In the genomic region with DNA sequence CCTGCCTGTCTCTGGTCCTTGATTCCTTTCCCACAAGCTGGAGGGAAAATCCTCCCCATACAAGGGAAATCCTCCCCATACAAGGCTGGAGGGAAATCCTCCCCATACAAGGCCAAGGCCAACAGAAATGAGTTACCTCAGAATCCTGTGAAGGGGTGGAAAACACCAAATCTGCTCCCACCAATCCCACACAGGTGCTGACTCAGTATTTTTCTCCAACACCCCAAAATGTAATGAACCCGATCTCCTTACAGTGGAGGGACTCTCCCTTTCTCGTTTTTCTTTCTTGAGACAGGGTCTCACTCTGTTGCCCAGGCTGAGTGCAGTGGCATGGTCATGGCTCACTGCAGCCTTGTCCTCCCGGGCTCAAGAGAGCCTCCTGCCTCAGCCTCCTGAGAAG, we compare ENCODE assay signal across 32 cellular contexts. TPM values are rescaled to one million over a fixed set of nuclear protein-coding genes. Genes with fewer than 3 reads are reported as not detected.
A peak's percentile ranks its signal among the peaks of the same experiment; 100 is the strongest.
DNase-seq lines count a peak whose midpoint lies in the region; ATAC-seq, FAIRE-seq and TF ChIP-seq lines count a peak whose summit lies in the region.
"Had no signal": no experiment of that assay in that cellular context is flagged by ENCODE, and none has a peak within 500 bp of the region (broad histone marks: within the 10 kb centered on the region; RNA-seq: fewer than 3 reads in every experiment).

No MANE protein-coding gene starts in this region.

- no peak for TF ChIP-seq RAD21 in HepG2 (CRISPR knock-in tag; IDR thresholded peaks at IDR 0.05)

- FAIRE-seq in HepG2 (lab: Jason Lieb, UNC), result no peak
- FAIRE-seq: bronchial epithelial cell, keratinocyte, small intestine had no signal

- ATAC-seq in HepG2 (no peak), right lobe of liver (no peak), GM18517 (IDR thresholded peaks at IDR 0.05; ENCODE audit: unreplicated experiment) (no peak)
- no peak for ATAC-seq in stimulated activated naive B cell treated with anti-CD40 and anti-IgM and Interleukin-4, amounts not matched to agents 10 μg/mL and 1 μg/mL and 100 μg/mL, for 72 hours (replicated peaks)

- 96% methylated on average over 3 of the region's 3 CpGs for WGBS in HepG2 (ENCODE audit: low lambda C conversion rate)
- 93% methylated on average over 3 of the region's 3 CpGs for WGBS in right lobe of liver (ENCODE audit: insufficient coverage, low coverage, low lambda C conversion rate, missing lambda C conversion rate)

- DNase-seq in HepG2 (ENCODE audit: low spot score), result no peak
- no peak for DNase-seq in right lobe of liver
- no peak for DNase-seq in stimulated activated naive B cell treated with anti-CD40 and anti-IgM and Interleukin-4, amounts not matched to agents 10 μg/mL and 1 μg/mL and 100 μg/mL, for 72 hours
- DNase-seq in KG1 (lab: John Stamatoyannopoulos, UW), result no peak
- no peak for DNase-seq in cortex of kidney (lab: John Stamatoyannopoulos, UW)
- DNase-seq: activated CD4-positive, alpha-beta T cell treated with anti-CD3 and anti-CD28 coated beads, Interleukin-2, amount 50 U/mL, for 1 hour; activated CD8-positive, alpha-beta memory T cell treated with anti-CD3 and anti-CD28 coated beads, Interleukin-2, amount 50 U/mL, for 48 hours; activated gamma-delta T cell; Caco-2; effector CD4-positive, alpha-beta T cell; GDM1; glutamatergic neuron; H9; NCI-H1048; NCI-H1694; NCI-H2171; NCI-H524 treated with DMSO at 0.1 percent for 48 hours; ovary; PC-9; retina; SHP77 treated with DMSO at 0.1 percent for 48 hours; small intestine; T-helper 9 cell had no signal

- no peak overlapping the region for H2AFZ ChIP-seq in HepG2 (ENCODE audit: low read length)
- H2AFZ ChIP-seq: PC-9 had no signal

- POLR2A ChIA-PET in HepG2 (lab: Yijun Ruan, JAX), result interaction anchor here (1.9 to 7.1 kb wide), 2 partner anchors 11 to 19 kb away, joined by 8 to 294 read pairs; no protein-coding TSS in a partner anchor

- no peak overlapping the region for H3K4me2 ChIP-seq in HepG2 (ENCODE audit: low read depth, low read length)
- H3K4me2 ChIP-seq: BLaER1, PC-9 had no signal

- no peak for TF ChIP-seq EP300 in HepG2 (IDR thresholded peaks at IDR 0.05; ENCODE audit: low read depth in 2 of 2, low read length in 2 of 2)
- TF ChIP-seq EP300 in HepG2 (CRISPR knock-in tag; IDR thresholded peaks at IDR 0.05; ENCODE audit: borderline replicate concordance), result no peak

- intact Hi-C loops in HepG2 (cut with micrococcal nuclease; ENCODE audit: unreplicated experiment), result no loop called here
- intact Hi-C loops in right lobe of liver (cut with DNase I), result no loop called here

- no peak overlapping the region for H3K9ac ChIP-seq in HepG2 (ENCODE audit: insufficient read depth, low read depth, low read length)
- H3K9ac ChIP-seq: BLaER1 had no signal

- no peak overlapping the region for H3K27ac ChIP-seq in HepG2 (ENCODE audit: extremely low read length, insufficient read depth, low read length)
- peak overlapping the region in 1 of 3 donors; percentile 53 for H3K27ac ChIP-seq in right lobe of liver
- H3K27ac ChIP-seq: BLaER1, epithelial cell of prostate, ovary, PC-9, suprapubic skin had no signal

- CTCF ChIA-PET in HepG2 (lab: Yijun Ruan, JAX; ENCODE audit: low intra/inter-chr PET ratio, low total read pairs), result no interaction called here

- H3K9me3 ChIP-seq in HepG2 (ENCODE audit: low read length) (no peaks in the 10 kb centered on the region), right lobe of liver (no peaks in the 10 kb centered on the region)
- H3K9me3 ChIP-seq: Caco-2, ovary, suprapubic skin had no signal

- TF ChIP-seq POLR2A in HepG2 (IDR thresholded peaks at IDR 0.05; ENCODE audit: insufficient read depth in 1 of 2, low read depth in 2 of 2, low read length in 2 of 2) (peak in 1 of 2 experiments; percentile 15; a peak in 1 of 4 replicates), right lobe of liver (IDR thresholded peaks at IDR 0.05) (no peak)

- in situ Hi-C loops in HepG2 (cut with HindIII; ENCODE audit: extremely low pct_ligation_motif_present, low pct_unique_long_range_greater_than_20kb), result loop anchor here (25.0 kb wide), 1 partner anchor 309 kb away; the partner anchor contains the start of gene ACTR5

- H3K36me3 Mint-ChIP-seq in IgD-negative memory B cell, result peaks cover 2% of the 10 kb centered on the region
- peaks cover 17% of the 10 kb centered on the region for H3K36me3 Mint-ChIP-seq in activated naive CD8-positive, alpha-beta T cell
- peaks cover 56 to 78% of the 10 kb centered on the region in 2 donors for H3K36me3 Mint-ChIP-seq in stimulated activated naive B cell treated with anti-CD40 and anti-IgM and Interleukin-4, amounts not matched to agents 10 μg/mL and 1 μg/mL and 100 μg/mL, for 72 hours

- H3K27ac Mint-ChIP-seq in IgD-negative memory B cell, result peak overlapping the region in 2 of 3 donors; percentile 26 to 71
- peak overlapping the region; percentile 64 for H3K27ac Mint-ChIP-seq in activated naive CD8-positive, alpha-beta T cell
- peak overlapping the region; percentile 84 for H3K27ac Mint-ChIP-seq in stimulated activated naive B cell treated with anti-CD40 and anti-IgM and Interleukin-4, amounts not matched to agents 10 μg/mL and 1 μg/mL and 100 μg/mL, for 72 hours

- H3K4me1 ChIP-seq in HepG2 (ENCODE audit: insufficient read depth, low read length) (peaks cover 46% of the 10 kb centered on the region), right lobe of liver (peaks cover 0 to 28% (median 13%) of the 10 kb centered on the region in 4 donors)

- peak overlapping the region in 1 of 4 donors; percentile 37 for H3K4me3 Mint-ChIP-seq in IgD-negative memory B cell
- peak overlapping the region; percentile 30 for H3K4me3 Mint-ChIP-seq in activated naive CD8-positive, alpha-beta T cell
- H3K4me3 Mint-ChIP-seq in stimulated activated naive B cell treated with anti-CD40 and anti-IgM and Interleukin-4, amounts not matched to agents 10 μg/mL and 1 μg/mL and 100 μg/mL, for 72 hours, result no peak overlapping the region
- H3K4me3 Mint-ChIP-seq: nephron had no signal

- peaks cover 83% of the 10 kb centered on the region for H4K20me1 ChIP-seq in HepG2 (ENCODE audit: insufficient read depth, low read length)

- no peak for TF ChIP-seq CTCF in HepG2 (CRISPR knock-in tag; IDR thresholded peaks at IDR 0.05)
- no peak for TF ChIP-seq CTCF in right lobe of liver (IDR thresholded peaks at IDR 0.05)

- no peaks in the 10 kb centered on the region for H3K27me3 Mint-ChIP-seq in IgD-negative memory B cell
- no peaks in the 10 kb centered on the region for H3K27me3 Mint-ChIP-seq in activated naive CD8-positive, alpha-beta T cell
- H3K27me3 Mint-ChIP-seq in stimulated activated naive B cell treated with anti-CD40 and anti-IgM and Interleukin-4, amounts not matched to agents 10 μg/mL and 1 μg/mL and 100 μg/mL, for 72 hours, result no peaks in the 10 kb centered on the region

- H3K36me3 ChIP-seq in HepG2 (replicated peaks in 1 of 2; ENCODE audit: control insufficient read depth in 1 of 2, insufficient read depth in 2 of 2, low read length in 2 of 2), result peaks cover 82 to 96% of the 10 kb centered on the region in 2 experiments
- H3K36me3 ChIP-seq in right lobe of liver, result peaks cover 13 to 93% (median 39%) of the 10 kb centered on the region in 4 donors
- H3K36me3 ChIP-seq: ovary had no signal

- H3K4me3 ChIP-seq in HepG2 (replicated peaks in 1 of 3; ENCODE audit: insufficient read depth in 1 of 3, low read depth in 2 of 3, low read length in 3 of 3) (no peak overlapping the region), right lobe of liver (no peak overlapping the region)
- H3K4me3 ChIP-seq: BLaER1, ovary, PC-9, suprapubic skin had no signal

- peaks cover 88% of the 10 kb centered on the region for H3K79me2 ChIP-seq in HepG2 (ENCODE audit: insufficient read depth, low read length)

- BruUV-seq in HepG2 (replicated peaks; lab: Mats Ljungman, UMichigan), result no TSS peak

- peaks cover 0 to 17% (median 3%) of the 10 kb centered on the region in 3 donors for H3K4me1 Mint-ChIP-seq in IgD-negative memory B cell
- H3K4me1 Mint-ChIP-seq in activated naive CD8-positive, alpha-beta T cell (ENCODE audit: low read depth), result peaks cover 69% of the 10 kb centered on the region
- peaks cover 49 to 80% of the 10 kb centered on the region in 2 donors for H3K4me1 Mint-ChIP-seq in stimulated activated naive B cell treated with anti-CD40 and anti-IgM and Interleukin-4, amounts not matched to agents 10 μg/mL and 1 μg/mL and 100 μg/mL, for 72 hours

- no peaks in the 10 kb centered on the region for H3K9me3 Mint-ChIP-seq in IgD-negative memory B cell
- H3K9me3 Mint-ChIP-seq in activated naive CD8-positive, alpha-beta T cell (ENCODE audit: low read depth), result no peaks in the 10 kb centered on the region
- H3K9me3 Mint-ChIP-seq in stimulated activated naive B cell treated with anti-CD40 and anti-IgM and Interleukin-4, amounts not matched to agents 10 μg/mL and 1 μg/mL and 100 μg/mL, for 72 hours, result no peaks in the 10 kb centered on the region
- H3K9me3 Mint-ChIP-seq: H9 had no signal

- H3K27me3 ChIP-seq in HepG2 (ENCODE audit: control insufficient read depth in 1 of 2, insufficient read depth in 2 of 2, low read length in 2 of 2), result no peaks in the 10 kb centered on the region
- H3K27me3 ChIP-seq in right lobe of liver, result no peaks in the 10 kb centered on the region
- H3K27me3 ChIP-seq: BLaER1, ovary, suprapubic skin had no signal

RNA-seq across cellular contexts. Expression of gene SNHG17, which starts 6.3 kb away (rescaled TPM):
- total RNA-seq in HepG2 (2016; rRNA removed; fragmentation: Illumina TruSeq; extraction: Trizol) (15.6 and 26.2 TPM in 2 replicates), right lobe of liver (10 to 100 TPM in 2 of 6 experiments, 1 to 10 TPM in 4; 2.5 to 21.8 (median 8.5) TPM)
- total RNA-seq in HepG2 (2016; cell fraction: cytosol; rRNA removed; fragmentation: Illumina TruSeq; extraction: Trizol; ENCODE audit: low read depth), result 27.4 and 27.8 TPM in 2 replicates
- 15.2 and 25.3 TPM in 2 replicates for total RNA-seq in HepG2 (2016; cell fraction: insoluble cytoplasmic fraction; rRNA removed; fragmentation: Illumina TruSeq; extraction: Trizol)
- total RNA-seq in HepG2 (2016; cell fraction: membrane; rRNA removed; fragmentation: Illumina TruSeq; extraction: Trizol), result 30.7 and 34.5 TPM in 2 replicates
- 44.8 and 54.3 TPM in 2 replicates for total RNA-seq in HepG2 (2016; cell fraction: nucleus; rRNA removed; fragmentation: Illumina TruSeq; extraction: Trizol)
- polyA plus RNA-seq in HepG2 (2011; rRNA removed) (41.2 and 44.8 TPM in 2 replicates), IgD-negative memory B cell (114 TPM)
- 19.6 and 22.7 TPM in 2 replicates for polyA plus RNA-seq in HepG2 (2011; cell fraction: cytosol; rRNA removed)
- 170 and 182 TPM in 2 replicates for polyA plus RNA-seq in HepG2 (2011; cell fraction: nucleus; rRNA removed)
- polyA plus RNA-seq in HepG2 (2012), result 32.8 and 56.1 TPM in 2 replicates
- polyA plus RNA-seq in HepG2 (2016; cell fraction: cytosol; fragmentation: Illumina TruSeq; extraction: Trizol; ENCODE audit: low read depth), result 24.3 and 28.6 TPM in 2 replicates
- 32.2 and 33.6 TPM in 2 replicates for polyA plus RNA-seq in HepG2 (2016; cell fraction: insoluble cytoplasmic fraction; fragmentation: Illumina TruSeq; extraction: Trizol; ENCODE audit: low read depth)
- 28.4 and 32.2 TPM in 2 replicates for polyA plus RNA-seq in HepG2 (2016; cell fraction: membrane; fragmentation: Illumina TruSeq; extraction: Trizol; ENCODE audit: low read depth)
- polyA plus RNA-seq in HepG2 (2016; cell fraction: nucleus; fragmentation: Illumina TruSeq; extraction: Trizol; ENCODE audit: insufficient read depth, low read depth), result 126 and 147 TPM in 2 replicates
- polyA minus RNA-seq in HepG2 (2011; rRNA and poly(A)+ RNA removed; ENCODE audit: low replicate concordance), result 34.4 and 149 TPM in 2 replicates
- polyA minus RNA-seq in HepG2 (2011; cell fraction: cytosol; rRNA and poly(A)+ RNA removed), result 6.9 and 12.8 TPM in 2 replicates
- 67.3 and 72.4 TPM in 2 replicates for polyA minus RNA-seq in HepG2 (2011; cell fraction: nucleus; rRNA and poly(A)+ RNA removed)

RNA-seq across cellular contexts. Expression of gene RALGAPB, which starts 43.8 kb away (rescaled TPM):
- total RNA-seq in HepG2 (2016; rRNA removed; fragmentation: Illumina TruSeq; extraction: Trizol) (30.6 and 36.5 TPM in 2 replicates), right lobe of liver (10 to 100 TPM in 5 of 6 experiments, 1 to 10 TPM in 1; 9.7 to 16.0 (median 12.9) TPM)
- total RNA-seq in HepG2 (2016; cell fraction: cytosol; rRNA removed; fragmentation: Illumina TruSeq; extraction: Trizol; ENCODE audit: low read depth), result 3.8 and 4.1 TPM in 2 replicates
- 30.2 and 33.9 TPM in 2 replicates for total RNA-seq in HepG2 (2016; cell fraction: insoluble cytoplasmic fraction; rRNA removed; fragmentation: Illumina TruSeq; extraction: Trizol)
- 10.8 and 12.6 TPM in 2 replicates for total RNA-seq in HepG2 (2016; cell fraction: membrane; rRNA removed; fragmentation: Illumina TruSeq; extraction: Trizol)
- 61.4 and 61.7 TPM in 2 replicates for total RNA-seq in HepG2 (2016; cell fraction: nucleus; rRNA removed; fragmentation: Illumina TruSeq; extraction: Trizol)
- polyA plus RNA-seq in HepG2 (2011; rRNA removed) (16.2 and 17.6 TPM in 2 replicates), IgD-negative memory B cell (13.0 TPM)
- polyA plus RNA-seq in HepG2 (2011; cell fraction: cytosol; rRNA removed), result 5.5 and 9.1 TPM in 2 replicates
- polyA plus RNA-seq in HepG2 (2011; cell fraction: nucleus; rRNA removed), result 32.6 and 39.1 TPM in 2 replicates
- 21.8 and 23.1 TPM in 2 replicates for polyA plus RNA-seq in HepG2 (2012)
- 0.74 and 0.87 TPM in 2 replicates for polyA plus RNA-seq in HepG2 (2016; cell fraction: cytosol; fragmentation: Illumina TruSeq; extraction: Trizol; ENCODE audit: low read depth)
- 23.7 and 25.3 TPM in 2 replicates for polyA plus RNA-seq in HepG2 (2016; cell fraction: insoluble cytoplasmic fraction; fragmentation: Illumina TruSeq; extraction: Trizol; ENCODE audit: low read depth)
- 2.6 and 2.7 TPM in 2 replicates for polyA plus RNA-seq in HepG2 (2016; cell fraction: membrane; fragmentation: Illumina TruSeq; extraction: Trizol; ENCODE audit: low read depth)
- polyA plus RNA-seq in HepG2 (2016; cell fraction: nucleus; fragmentation: Illumina TruSeq; extraction: Trizol; ENCODE audit: insufficient read depth, low read depth), result 62.4 and 65.2 TPM in 2 replicates
- polyA minus RNA-seq in HepG2 (2011; rRNA and poly(A)+ RNA removed; ENCODE audit: low replicate concordance), result 30.1 and 32.8 TPM in 2 replicates
- polyA minus RNA-seq in HepG2 (2011; cell fraction: cytosol; rRNA and poly(A)+ RNA removed), result 22.1 and 26.7 TPM in 2 replicates
- 106 and 121 TPM in 2 replicates for polyA minus RNA-seq in HepG2 (2011; cell fraction: nucleus; rRNA and poly(A)+ RNA removed)
